In the genomic region with DNA sequence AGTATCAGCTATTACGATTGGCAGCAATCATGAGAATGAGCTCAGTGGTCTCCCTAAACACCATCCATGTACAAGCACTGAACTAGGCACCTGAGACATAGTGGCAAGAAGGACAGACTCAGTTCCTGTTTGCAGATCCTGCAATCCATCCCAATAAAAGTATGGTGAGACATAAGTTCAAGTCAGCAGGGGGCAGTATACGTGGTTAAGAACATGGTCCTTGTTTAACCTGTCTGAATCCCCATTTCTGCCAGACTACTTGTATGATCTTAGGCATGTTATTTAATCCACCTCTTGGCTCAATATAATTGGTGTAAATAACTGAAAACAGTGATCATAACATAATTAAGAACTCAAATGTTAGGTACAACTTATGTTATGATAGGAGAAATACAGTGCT, we compare ENCODE assay signal across 8 cellular contexts. TPM values are rescaled to one million over a fixed set of nuclear protein-coding genes. Genes with fewer than 3 reads are reported as not detected.
DNase-seq lines count a peak whose midpoint lies in the region; ATAC-seq, FAIRE-seq and TF ChIP-seq lines count a peak whose summit lies in the region.

No MANE protein-coding gene starts in this region.

- 38% methylated on average over 1 of the region's 2 CpGs for WGBS in HepG2 (ENCODE audit: low lambda C conversion rate)

- no peak overlapping the region for H3K27ac ChIP-seq in HepG2 (ENCODE audit: extremely low read length, insufficient read depth, low read length)

- TF ChIP-seq CTCF in GM06990 (IDR thresholded peaks at IDR 0.05; ENCODE audit: insufficient read depth, low read length, poor library complexity, severe bottlenecking) (peak; percentile 39), HepG2 (CRISPR knock-in tag; IDR thresholded peaks at IDR 0.05) (peak; percentile 47)

- H3K4me1 Mint-ChIP-seq in activated CD8-positive, alpha-beta T cell treated with anti-CD3 and anti-CD28 coated beads, Interleukin-2, amount 10 ng/mL, durations not matched to agents 7 days and 5 days (ENCODE audit: low read depth) = no peaks in the 10 kb centered on the region

- TF ChIP-seq EP300 in HepG2 (IDR thresholded peaks at IDR 0.05; ENCODE audit: low read depth in 2 of 2, low read length in 2 of 2) (no peak), HepG2 (CRISPR knock-in tag; IDR thresholded peaks at IDR 0.05; ENCODE audit: borderline replicate concordance) (no peak)

- H3K36me3 ChIP-seq in GM06990 (ENCODE audit: control insufficient read depth, insufficient read depth, low read length) = no peaks in the 10 kb centered on the region
- 0 out of 5 replicates have a peak, but pooled peaks cover 0 to 12% of the 10 kb centered on the region in 2 experiments for H3K36me3 ChIP-seq in HepG2 (replicated peaks in 1 of 2; ENCODE audit: control insufficient read depth in 1 of 2, insufficient read depth in 2 of 2, low read length in 2 of 2)

- POLR2A ChIA-PET in activated CD8-positive, alpha-beta T cell treated with anti-CD3 and anti-CD28 coated beads, Interleukin-2, amount 10 ng/mL, durations not matched to agents 7 days and 5 days (lab: Charles Lee) = no interaction called here
- POLR2A ChIA-PET in HepG2 (lab: Yijun Ruan, JAX) = no interaction called here

- H3K36me3 Mint-ChIP-seq in activated CD8-positive, alpha-beta T cell treated with anti-CD3 and anti-CD28 coated beads, Interleukin-2, amount 10 ng/mL, durations not matched to agents 7 days and 5 days (ENCODE audit: low read depth) = peaks cover 22% of the 10 kb centered on the region

- no peaks in the 10 kb centered on the region for H3K27me3 ChIP-seq in GM06990 (replicated peaks; ENCODE audit: control insufficient read depth, insufficient read depth, low read length)
- no peaks in the 10 kb centered on the region for H3K27me3 ChIP-seq in HepG2 (ENCODE audit: control insufficient read depth in 1 of 2, insufficient read depth in 2 of 2, low read length in 2 of 2)

- peaks cover 5% of the 10 kb centered on the region for H3K9me3 Mint-ChIP-seq in activated CD8-positive, alpha-beta T cell treated with anti-CD3 and anti-CD28 coated beads, Interleukin-2, amount 10 ng/mL, durations not matched to agents 7 days and 5 days (ENCODE audit: insufficient read depth)

- H3K4me2 ChIP-seq in HepG2 (ENCODE audit: low read depth, low read length) = no peak overlapping the region

- H3K4me3 Mint-ChIP-seq in activated CD8-positive, alpha-beta T cell treated with anti-CD3 and anti-CD28 coated beads, Interleukin-2, amount 10 ng/mL, durations not matched to agents 7 days and 5 days = no peak overlapping the region

- no peak for TF ChIP-seq POLR2A in HepG2 (IDR thresholded peaks at IDR 0.05; ENCODE audit: insufficient read depth in 1 of 2, low read depth in 2 of 2, low read length in 2 of 2)

- H3K79me2 ChIP-seq in HepG2 (ENCODE audit: insufficient read depth, low read length) = no peaks in the 10 kb centered on the region

- no peak for ATAC-seq in activated CD8-positive, alpha-beta T cell treated with anti-CD3 and anti-CD28 coated beads, Interleukin-2, amount 10 ng/mL, durations not matched to agents 7 days and 5 days
- peak; percentile 89 for ATAC-seq in HepG2
- ATAC-seq in HG02852 (IDR thresholded peaks at IDR 0.05; ENCODE audit: unreplicated experiment) = no peak
- no peak for ATAC-seq in HG02798 (IDR thresholded peaks at IDR 0.05; ENCODE audit: poor library complexity, unreplicated experiment)

- no peak overlapping the region for H3K27ac Mint-ChIP-seq in activated CD8-positive, alpha-beta T cell treated with anti-CD3 and anti-CD28 coated beads, Interleukin-2, amount 10 ng/mL, durations not matched to agents 7 days and 5 days

- BruUV-seq in HepG2 (replicated peaks; lab: Mats Ljungman, UMichigan) = no TSS peak

- peak; percentile 59 for FAIRE-seq in HepG2 (lab: Jason Lieb, UNC)

- CTCF ChIA-PET in activated CD8-positive, alpha-beta T cell treated with anti-CD3 and anti-CD28 coated beads, Interleukin-2, amount 10 ng/mL, durations not matched to agents 7 days and 5 days (lab: Charles Lee) = interaction anchor here (1.0 kb wide), 1 partner anchor 47 kb away, joined by 3 read pairs; no protein-coding TSS in a partner anchor
- CTCF ChIA-PET in HepG2 (lab: Yijun Ruan, JAX; ENCODE audit: low intra/inter-chr PET ratio, low total read pairs) = no interaction called here

- H3K9ac ChIP-seq in HepG2 (ENCODE audit: insufficient read depth, low read depth, low read length) = no peak overlapping the region

- intact Hi-C loops in HepG2 (cut with micrococcal nuclease; ENCODE audit: unreplicated experiment) = no loop called here

- no peaks in the 10 kb centered on the region for H3K4me1 ChIP-seq in HepG2 (ENCODE audit: insufficient read depth, low read length)

- H3K4me3 ChIP-seq in GM06990 (replicated peaks; ENCODE audit: low read depth, low read length) (no peak overlapping the region), HepG2 (replicated peaks in 1 of 3; ENCODE audit: insufficient read depth in 1 of 3, low read depth in 2 of 3, low read length in 3 of 3) (no peak overlapping the region)

- no peaks in the 10 kb centered on the region for H4K20me1 ChIP-seq in HepG2 (ENCODE audit: insufficient read depth, low read length)

- H2AFZ ChIP-seq in HepG2 (ENCODE audit: low read length) = no peak overlapping the region

- H3K9me3 ChIP-seq in HepG2 (ENCODE audit: low read length) = no peaks in the 10 kb centered on the region

- in situ Hi-C loops in HepG2 (cut with HindIII; ENCODE audit: extremely low pct_ligation_motif_present, low pct_unique_long_range_greater_than_20kb) = no loop called here

- DNase-seq in GM06990 (ENCODE audit: extremely low read depth, insufficient read length) (no peak), HuH-7 (ENCODE audit: low spot score) (peak; percentile 10), HepG2 (ENCODE audit: low spot score) (peak; percentile 47)
- peak; percentile 29 for DNase-seq in activated CD8-positive, alpha-beta T cell treated with anti-CD3 and anti-CD28 coated beads, Interleukin-2, amount 10 ng/mL, durations not matched to agents 7 days and 5 days
- no peak for DNase-seq in activated CD4-positive, CD25-positive, alpha-beta regulatory T cell (lab: John Stamatoyannopoulos, UW)
- no peak for DNase-seq in stimulated activated naive CD4-positive, alpha-beta T cell treated with Interleukin-2 at 50 U/mL for 16 hours (lab: John Stamatoyannopoulos, UW)

- TF ChIP-seq RAD21 in HepG2 (CRISPR knock-in tag; IDR thresholded peaks at IDR 0.05) = no peak

- H3K27me3 Mint-ChIP-seq in activated CD8-positive, alpha-beta T cell treated with anti-CD3 and anti-CD28 coated beads, Interleukin-2, amount 10 ng/mL, durations not matched to agents 7 days and 5 days (ENCODE audit: low read depth) = no peaks in the 10 kb centered on the region

RNA-seq across cellular contexts. Expression of gene PNISR, which starts 33.2 kb away (rescaled TPM):
- 100 to 1,000 TPM; 100 to 104 TPM for total RNA-seq in activated CD8-positive, alpha-beta T cell treated with anti-CD3 and anti-CD28 coated beads, Interleukin-2, amount 10 ng/mL, durations not matched to agents 7 days and 5 days
- 29.7 and 48.0 TPM in 2 replicates for total RNA-seq in HepG2 (2016; rRNA removed; fragmentation: Illumina TruSeq; extraction: Trizol)
- total RNA-seq in HepG2 (2016; cell fraction: cytosol; rRNA removed; fragmentation: Illumina TruSeq; extraction: Trizol; ENCODE audit: low read depth) = 7.4 and 8.5 TPM in 2 replicates
- total RNA-seq in HepG2 (2016; cell fraction: insoluble cytoplasmic fraction; rRNA removed; fragmentation: Illumina TruSeq; extraction: Trizol) = 30.4 and 48.4 TPM in 2 replicates
- total RNA-seq in HepG2 (2016; cell fraction: membrane; rRNA removed; fragmentation: Illumina TruSeq; extraction: Trizol) = 10.1 and 11.9 TPM in 2 replicates
- total RNA-seq in HepG2 (2016; cell fraction: nucleus; rRNA removed; fragmentation: Illumina TruSeq; extraction: Trizol) = 96.9 and 105 TPM in 2 replicates
- polyA plus RNA-seq in HepG2 (2011; rRNA removed) = 41.9 and 43.0 TPM in 2 replicates
- 8.4 and 11.7 TPM in 2 replicates for polyA plus RNA-seq in HepG2 (2011; cell fraction: cytosol; rRNA removed)
- 108 and 145 TPM in 2 replicates for polyA plus RNA-seq in HepG2 (2011; cell fraction: nucleus; rRNA removed)
- 74.4 and 86.0 TPM in 2 replicates for polyA plus RNA-seq in HepG2 (2012)
- 0.80 and 1.4 TPM in 2 replicates for polyA plus RNA-seq in HepG2 (2016; cell fraction: cytosol; fragmentation: Illumina TruSeq; extraction: Trizol; ENCODE audit: low read depth)
- polyA plus RNA-seq in HepG2 (2016; cell fraction: insoluble cytoplasmic fraction; fragmentation: Illumina TruSeq; extraction: Trizol; ENCODE audit: low read depth) = 37.3 and 39.1 TPM in 2 replicates
- polyA plus RNA-seq in HepG2 (2016; cell fraction: membrane; fragmentation: Illumina TruSeq; extraction: Trizol; ENCODE audit: low read depth) = 1.9 and 2.1 TPM in 2 replicates
- polyA plus RNA-seq in HepG2 (2016; cell fraction: nucleus; fragmentation: Illumina TruSeq; extraction: Trizol; ENCODE audit: insufficient read depth, low read depth) = 161 and 180 TPM in 2 replicates
- 21.2 and 33.6 TPM in 2 replicates for polyA minus RNA-seq in HepG2 (2011; rRNA and poly(A)+ RNA removed; ENCODE audit: low replicate concordance)
- 9.4 and 10.3 TPM in 2 replicates for polyA minus RNA-seq in HepG2 (2011; cell fraction: cytosol; rRNA and poly(A)+ RNA removed)
- 216 and 237 TPM in 2 replicates for polyA minus RNA-seq in HepG2 (2011; cell fraction: nucleus; rRNA and poly(A)+ RNA removed)

RNA-seq across cellular contexts. Expression of gene USP45, which starts 56.9 kb away (rescaled TPM):
- 10 to 100 TPM in 1 of 2 experiments, 1 to 10 TPM in 1; 8.4 to 11.0 TPM for total RNA-seq in activated CD8-positive, alpha-beta T cell treated with anti-CD3 and anti-CD28 coated beads, Interleukin-2, amount 10 ng/mL, durations not matched to agents 7 days and 5 days
- total RNA-seq in HepG2 (2016; rRNA removed; fragmentation: Illumina TruSeq; extraction: Trizol) = 14.5 and 15.8 TPM in 2 replicates
- 25.2 and 25.5 TPM in 2 replicates for total RNA-seq in HepG2 (2016; cell fraction: cytosol; rRNA removed; fragmentation: Illumina TruSeq; extraction: Trizol; ENCODE audit: low read depth)
- total RNA-seq in HepG2 (2016; cell fraction: insoluble cytoplasmic fraction; rRNA removed; fragmentation: Illumina TruSeq; extraction: Trizol) = 11.7 and 15.3 TPM in 2 replicates
- 13.7 and 19.0 TPM in 2 replicates for total RNA-seq in HepG2 (2016; cell fraction: membrane; rRNA removed; fragmentation: Illumina TruSeq; extraction: Trizol)
- 16.7 and 20.4 TPM in 2 replicates for total RNA-seq in HepG2 (2016; cell fraction: nucleus; rRNA removed; fragmentation: Illumina TruSeq; extraction: Trizol)
- 5.6 and 5.8 TPM in 2 replicates for polyA plus RNA-seq in HepG2 (2011; rRNA removed)
- 1.4 and 2.4 TPM in 2 replicates for polyA plus RNA-seq in HepG2 (2011; cell fraction: cytosol; rRNA removed)
- polyA plus RNA-seq in HepG2 (2011; cell fraction: nucleus; rRNA removed) = 11.8 and 17.5 TPM in 2 replicates
- polyA plus RNA-seq in HepG2 (2012) = 8.0 and 9.3 TPM in 2 replicates
- 1.8 and 2.0 TPM in 2 replicates for polyA plus RNA-seq in HepG2 (2016; cell fraction: cytosol; fragmentation: Illumina TruSeq; extraction: Trizol; ENCODE audit: low read depth)
- 9.1 and 10.8 TPM in 2 replicates for polyA plus RNA-seq in HepG2 (2016; cell fraction: insoluble cytoplasmic fraction; fragmentation: Illumina TruSeq; extraction: Trizol; ENCODE audit: low read depth)
- 2.6 and 3.5 TPM in 2 replicates for polyA plus RNA-seq in HepG2 (2016; cell fraction: membrane; fragmentation: Illumina TruSeq; extraction: Trizol; ENCODE audit: low read depth)
- polyA plus RNA-seq in HepG2 (2016; cell fraction: nucleus; fragmentation: Illumina TruSeq; extraction: Trizol; ENCODE audit: insufficient read depth, low read depth) = 17.2 and 22.7 TPM in 2 replicates
- 7.0 and 8.1 TPM in 2 replicates for polyA minus RNA-seq in HepG2 (2011; rRNA and poly(A)+ RNA removed; ENCODE audit: low replicate concordance)
- polyA minus RNA-seq in HepG2 (2011; cell fraction: cytosol; rRNA and poly(A)+ RNA removed) = 4.6 and 6.3 TPM in 2 replicates
- polyA minus RNA-seq in HepG2 (2011; cell fraction: nucleus; rRNA and poly(A)+ RNA removed) = 30.4 and 36.2 TPM in 2 replicates

Comparison
In these comparisons a context has a peak if more than half of its experiments do, and no peak if none do; other contexts are left out.
1. DNase-seq: peak in HuH-7 (single experiment), activated CD8-positive, alpha-beta T cell treated with anti-CD3 and anti-CD28 coated beads, Interleukin-2, amount 10 ng/mL, durations not matched to agents 7 days and 5 days (single experiment) and HepG2 (single experiment); none in GM06990 (single experiment), activated CD4-positive, CD25-positive, alpha-beta regulatory T cell (0 of 4) and stimulated activated naive CD4-positive, alpha-beta T cell treated with Interleukin-2 at 50 U/mL for 16 hours (single experiment).